ENCODE assay signal across 3 cellular contexts in the genomic region with DNA sequence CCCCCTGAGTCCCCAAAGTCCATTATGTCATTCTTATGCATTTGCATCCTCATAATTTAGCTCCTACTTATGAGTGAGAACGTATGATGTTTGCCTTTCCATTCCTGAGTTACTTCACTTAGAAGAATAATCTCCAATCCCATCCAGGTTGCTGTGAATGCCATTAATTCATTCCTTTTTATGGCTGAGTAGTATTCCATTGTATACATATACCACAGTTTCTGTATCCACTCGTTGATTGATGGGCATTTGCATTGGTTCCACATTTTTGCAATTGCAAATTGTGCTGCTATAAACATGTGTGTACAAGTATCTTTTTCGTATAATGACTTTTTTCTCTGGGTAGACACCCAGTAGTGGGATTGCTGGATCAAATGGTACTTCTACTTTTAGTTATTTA.
A peak's percentile ranks its signal among the peaks of the same experiment; 100 is the strongest.
TF ChIP-seq lines count a peak whose summit lies in the region.
"Not testable (repeated sequence)": the region's sequence is repeated elsewhere in the genome, so short reads cannot be mapped to it uniquely, and the experiment has no call there.

No MANE protein-coding gene starts in this region.

TF ChIP-seq in A549, 52 proteins besides CTCF, POLR2A, EP300 and RAD21:
- TF ChIP-seq KDM1A (IDR thresholded peaks at IDR 0.05; ENCODE audit: low read depth) = 0 out of 2 replicates have a peak, but pooled peaks have one; percentile 13

TF ChIP-seq in SK-N-SH treated with all-trans-retinoic acid at 6 μM for 48 hours, 23 proteins besides CTCF, POLR2A, EP300 and RAD21:
- peak; percentile 87 for TF ChIP-seq ZNF8 (CRISPR knock-in tag; IDR thresholded peaks at IDR 0.05)

TF ChIP-seq in HepG2, 621 proteins besides CTCF, POLR2A, EP300 and RAD21:
- TF ChIP-seq ATF7 (IDR thresholded peaks at IDR 0.05) = 0 out of 2 replicates have a peak, but pooled peaks have one; percentile 4
- not testable (repeated sequence) for TF ChIP-seq ATF7 (CRISPR knock-in tag; IDR thresholded peaks at IDR 0.05)
